In the genomic region with DNA sequence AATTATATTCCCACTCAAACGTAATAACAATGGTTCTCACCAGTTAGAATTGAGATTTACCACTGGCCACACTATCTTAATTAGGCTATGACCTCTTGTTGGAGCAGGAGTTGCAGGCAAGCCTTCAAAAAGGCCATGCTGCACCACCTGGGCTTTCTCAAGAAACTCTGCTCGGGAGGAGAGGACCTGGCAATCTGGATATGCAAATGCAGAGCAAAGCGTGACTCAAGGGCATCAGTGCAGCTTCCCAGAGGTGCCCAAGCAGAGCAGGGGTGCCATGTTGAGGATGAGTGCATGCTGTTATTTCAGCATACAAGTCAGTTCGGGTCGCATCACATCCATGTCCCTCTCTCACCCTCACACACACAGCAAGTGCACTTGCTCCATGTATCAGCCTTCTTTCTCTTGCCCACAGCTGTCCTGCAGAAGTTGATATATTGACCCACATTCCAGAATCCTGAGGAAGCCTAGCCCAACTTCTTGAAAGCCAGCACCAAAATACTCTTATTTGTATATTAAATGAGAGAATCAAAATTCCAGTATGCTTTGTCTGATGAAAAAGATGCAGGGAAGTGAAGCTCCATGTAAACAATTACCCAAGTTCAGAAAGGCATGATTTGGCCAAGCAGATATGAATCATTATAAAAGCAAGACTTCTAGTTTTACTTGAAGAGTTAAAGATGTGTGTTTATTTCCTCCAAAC, we compare ENCODE assay signal across 26 cellular contexts. TPM values are rescaled to one million over a fixed set of nuclear protein-coding genes. Genes with fewer than 3 reads are reported as not detected.
DNase-seq lines count a peak whose midpoint lies in the region; ATAC-seq, FAIRE-seq and TF ChIP-seq lines count a peak whose summit lies in the region.
"Had no signal": no experiment of that assay in that cellular context is flagged by ENCODE, and none has a peak within 500 bp of the region (broad histone marks: within the 10 kb centered on the region; RNA-seq: fewer than 3 reads in every experiment).

No MANE protein-coding gene starts in this region.

- H3K56ac ChIP-seq in H9 (ENCODE audit: insufficient read length, low read depth, low read length) = no peak overlapping the region

- peaks cover 62 to 69% of the 10 kb centered on the region in 2 experiments for H3K4me1 Mint-ChIP-seq in H9
- peaks cover 14% of the 10 kb centered on the region for H3K4me1 Mint-ChIP-seq in mesothelial cell of epicardium

- H3K9me3 ChIP-seq in BLaER1 = peaks cover 4% of the 10 kb centered on the region; the same call in 1 of the 2 replicates
- H3K9me3 ChIP-seq in H9 (ENCODE audit: control insufficient read depth, low read depth, low read length) = no peaks in the 10 kb centered on the region
- no peaks in the 10 kb centered on the region for H3K9me3 ChIP-seq in K562 (replicated peaks; ENCODE audit: control insufficient read depth, insufficient read depth, low read depth, low read length)
- H3K9me3 ChIP-seq: left ventricle myocardium inferior, Peyer's patch, psoas muscle, spleen had no signal

- POLR2A ChIA-PET in K562 (lab: Yijun Ruan, JAX) = interaction anchor here (1.2 to 3.0 kb wide), 4 partner anchors 10 to 25 kb away, joined by 3 to 7 read pairs (median 4); no protein-coding TSS in a partner anchor

- no peak overlapping the region for H4K8ac ChIP-seq in H9 (replicated peaks; ENCODE audit: insufficient read length, low read depth, low read length)

- no peak for FAIRE-seq in K562 (lab: Jason Lieb, UNC)
- FAIRE-seq: frontal cortex, GM12878 had no signal

- H3T11ph ChIP-seq in H9 (ENCODE audit: low read length) = no peak overlapping the region

- H3K27ac ChIP-seq in BLaER1 (no peak overlapping the region), H9 (ENCODE audit: insufficient read length, low read depth, low read length) (no peak overlapping the region), K562 (ENCODE audit: extremely low read depth, low read depth, low read length) (no peak overlapping the region)
- H3K27ac ChIP-seq: left ventricle myocardium inferior, Peyer's patch, psoas muscle had no signal

- H3K9me1 ChIP-seq in K562 (ENCODE audit: control insufficient read depth, insufficient read depth, low read length) = no peaks in the 10 kb centered on the region

- intact Hi-C loops in K562 (cut with micrococcal nuclease) = no loop called here

- no peaks in the 10 kb centered on the region for H3K36me3 ChIP-seq in BLaER1
- H3K36me3 ChIP-seq in K562 (ENCODE audit: control insufficient read depth, insufficient read depth, low read length) = no peaks in the 10 kb centered on the region; the same call in 2 of the 3 replicates
- H3K36me3 ChIP-seq: left ventricle myocardium inferior, Peyer's patch, spleen had no signal

- H3K27me3 Mint-ChIP-seq in H9 (ENCODE audit: low read depth) = no peaks in the 10 kb centered on the region
- H3K27me3 Mint-ChIP-seq in mesothelial cell of epicardium (ENCODE audit: low read depth) = no peaks in the 10 kb centered on the region
- H3K27me3 Mint-ChIP-seq: type B pancreatic cell had no signal

- CTCF ChIA-PET in K562 (lab: Yijun Ruan, JAX; ENCODE audit: low intra/inter-chr PET ratio) = no interaction called here

- H2BK12ac ChIP-seq in H9 (ENCODE audit: insufficient read length, low read depth, low read length) = no peak overlapping the region

- H3K27ac Mint-ChIP-seq in H9 = peak overlapping the region; percentile 14 to 37 (median 25); a peak in 4 of 7 replicates
- H3K27ac Mint-ChIP-seq in mesothelial cell of epicardium = peak overlapping the region; percentile 35
- H3K27ac Mint-ChIP-seq: activated naive CD8-positive, alpha-beta T cell treated with anti-CD3 and anti-CD28 coated beads for 36 hours; effector memory CD8-positive, alpha-beta T cell; GM23338; type B pancreatic cell had no signal

- no peak overlapping the region for H2BK20ac ChIP-seq in H9 (ENCODE audit: low read depth, low read length, poor library complexity, severe bottlenecking)

- H3K79me2 ChIP-seq in H9 (ENCODE audit: insufficient read depth, low read length) (no peaks in the 10 kb centered on the region), K562 (ENCODE audit: control insufficient read depth, insufficient read depth, low read length) (peaks cover 70% of the 10 kb centered on the region)

- H3K9ac ChIP-seq in BLaER1 (no peak overlapping the region), H9 (ENCODE audit: extremely low read depth, insufficient read length, low read length) (no peak overlapping the region), K562 (ENCODE audit: insufficient read depth in 1 of 2, low read depth in 2 of 2, low read length in 2 of 2) (no peak overlapping the region)

- H2BK5ac ChIP-seq in H9 (ENCODE audit: insufficient read length, low read length) = no peak overlapping the region

- no peak for TF ChIP-seq RAD21 in K562 (CRISPR knock-in tag; conservative IDR thresholded peaks at IDR 0.05 in 1 of 2, IDR thresholded peaks at IDR 0.05 in 1 of 2)

- H3K4me3 ChIP-seq in BLaER1 = no peak overlapping the region
- H3K4me3 ChIP-seq in K562 = no peak overlapping the region
- H3K4me3 ChIP-seq: GM12878, GM23338, left ventricle myocardium inferior, Peyer's patch, psoas muscle, spleen had no signal

- no CpG with 5 or more reads among the region's 5 CpGs for WGBS in H9 (ENCODE audit: extremely low coverage, insufficient read length, low lambda C conversion rate)
- 51% methylated on average over 5 of the region's 5 CpGs for WGBS in K562 (ENCODE audit: insufficient coverage, low coverage, missing lambda C conversion rate)

- H3K4me1 ChIP-seq in BLaER1 = peaks cover 48% of the 10 kb centered on the region
- H3K4me1 ChIP-seq in H9 (ENCODE audit: insufficient read depth, low read length) = peaks cover 33% of the 10 kb centered on the region
- peaks cover 7 to 87% of the 10 kb centered on the region in 2 experiments; a peak in 4 of 5 replicates for H3K4me1 ChIP-seq in K562 (replicated peaks in 1 of 2; ENCODE audit: control insufficient read depth in 2 of 2, insufficient read depth in 2 of 2, low read length in 2 of 2)
- H3K4me1 ChIP-seq: Peyer's patch, psoas muscle had no signal

- in situ Hi-C loops in K562 (cut with MboI) = no loop called here

- no peak overlapping the region for H3K4me3 Mint-ChIP-seq in H9
- no peak overlapping the region for H3K4me3 Mint-ChIP-seq in mesothelial cell of epicardium
- H3K4me3 Mint-ChIP-seq: activated CD4-positive, alpha-beta memory T cell treated with anti-CD3 and anti-CD28 coated beads for 36 hours; activated naive CD8-positive, alpha-beta T cell treated with anti-CD3 and anti-CD28 coated beads for 36 hours; activated T-cell treated with anti-CD3 and anti-CD28 coated beads, Interleukin-2, amount 50 U/mL, for 4 hours; CD8-positive, alpha-beta memory T cell; central memory CD8-positive, alpha-beta T cell; effector memory CD8-positive, alpha-beta T cell; GM23338; type B pancreatic cell had no signal

- no peaks in the 10 kb centered on the region for H4K20me1 ChIP-seq in BLaER1
- no peaks in the 10 kb centered on the region for H4K20me1 ChIP-seq in H9 (ENCODE audit: control insufficient read depth, insufficient read depth, insufficient read length)
- H4K20me1 ChIP-seq in K562 (replicated peaks; ENCODE audit: control insufficient read depth, insufficient read depth, low read length) = no peaks in the 10 kb centered on the region

- H4K5ac ChIP-seq in H9 (ENCODE audit: insufficient read length, low read depth, low read length) = no peak overlapping the region

- DNase-seq in H9 (no peak), K562 (ENCODE audit: extremely low read depth in 1 of 4, low spot score in 3 of 4) (no peak), mesothelial cell of epicardium (ENCODE audit: low spot score in 2 of 2, unreplicated experiment in 2 of 2) (no peak), C1 segment of cervical spinal cord (lab: John Stamatoyannopoulos, UW) (no peak)
- DNase-seq: activated CD4-positive, alpha-beta memory T cell treated with anti-CD3 and anti-CD28 coated beads for 36 hours; activated naive CD8-positive, alpha-beta T cell treated with anti-CD3 and anti-CD28 coated beads for 36 hours; activated T-cell treated with anti-CD3 and anti-CD28 coated beads, Interleukin-2, amount 50 U/mL, for 4 hours; CD8-positive, alpha-beta memory T cell; effector memory CD8-positive, alpha-beta T cell; left ventricle myocardium inferior; naive thymus-derived CD4-positive, alpha-beta T cell; NCI-H2029 treated with DMSO at 0.1 percent for 48 hours; NCI-H526; Peyer's patch; psoas muscle; spleen had no signal

- no peak overlapping the region for H3K23ac ChIP-seq in H9 (ENCODE audit: insufficient read length, low read depth, low read length)

- no peak overlapping the region for H4K91ac ChIP-seq in H9 (ENCODE audit: insufficient read length, low read depth, low read length)

- no peak overlapping the region for H3K4ac ChIP-seq in H9 (ENCODE audit: low read depth, low read length)

- H3K36me3 Mint-ChIP-seq in H9 (ENCODE audit: insufficient read depth in 1 of 3, low read depth in 3 of 3) (peaks cover 0 to 8% (median 0%) of the 10 kb centered on the region in 3 experiments; a peak in 2 of 7 replicates), mesothelial cell of epicardium (peaks cover 1% of the 10 kb centered on the region)
- H3K36me3 Mint-ChIP-seq: activated CD4-positive, alpha-beta memory T cell treated with anti-CD3 and anti-CD28 coated beads for 36 hours; type B pancreatic cell had no signal

- H3K18ac ChIP-seq in H9 (ENCODE audit: insufficient read length, low read depth, low read length) = no peak overlapping the region

- H2AFZ ChIP-seq in H9 (ENCODE audit: low read length) (no peak overlapping the region), K562 (ENCODE audit: low read depth, low read length) (no peak overlapping the region)
- H2AFZ ChIP-seq: GM23338 had no signal

- peak overlapping the region; percentile 2 for H2AK5ac ChIP-seq in H9 (ENCODE audit: insufficient read length, low read length)

- H2BK120ac ChIP-seq in H9 (ENCODE audit: low read depth, low read length, poor library complexity, severe bottlenecking) = no peak overlapping the region

- H3K23me2 ChIP-seq in H9 (ENCODE audit: insufficient read length, low read depth, low read length, poor library complexity, severe bottlenecking) = no peaks in the 10 kb centered on the region

- no peak for TF ChIP-seq EP300 in K562 (IDR thresholded peaks at IDR 0.05; ENCODE audit: low read length)

- no peak overlapping the region for H2BK15ac ChIP-seq in H9 (ENCODE audit: low read depth, low read length)

- BruUV-seq in K562 (replicated peaks; lab: Mats Ljungman, UMichigan) = no TSS peak

- H3K27me3 ChIP-seq in BLaER1 (no peaks in the 10 kb centered on the region), H9 (ENCODE audit: insufficient read depth, low read length) (no peaks in the 10 kb centered on the region), K562 (ENCODE audit: control insufficient read depth in 2 of 2, insufficient read depth in 2 of 2, low read length in 2 of 2) (no peaks in the 10 kb centered on the region)
- H3K27me3 ChIP-seq: Peyer's patch, spleen had no signal

- no peaks in the 10 kb centered on the region for H3K79me1 ChIP-seq in H9 (ENCODE audit: insufficient read depth, low read depth, low read length, poor library complexity, severe bottlenecking)

- ATAC-seq in K562 (no peak), HG02623 (IDR thresholded peaks at IDR 0.05; ENCODE audit: unreplicated experiment) (no peak), GM21515 (IDR thresholded peaks at IDR 0.05; ENCODE audit: unreplicated experiment) (no peak), GM21825 (IDR thresholded peaks at IDR 0.05; ENCODE audit: unreplicated experiment) (no peak)
- ATAC-seq: activated T-cell treated with anti-CD3 and anti-CD28 coated beads, Interleukin-2, amount 50 U/mL, for 4 hours; effector memory CD8-positive, alpha-beta T cell; GM12878; GM23338; naive thymus-derived CD4-positive, alpha-beta T cell; psoas muscle; SK-N-SH treated with all-trans-retinoic acid at 6 μM for 48 hours had no signal

- no peak for TF ChIP-seq POLR2A in K562 (conservative IDR thresholded peaks at IDR 0.05)

- peak overlapping the region; percentile 61 for H3K4me2 ChIP-seq in BLaER1
- H3K4me2 ChIP-seq in H9 (ENCODE audit: insufficient read depth, insufficient read length, low read length) = no peak overlapping the region
- H3K4me2 ChIP-seq in K562 (ENCODE audit: insufficient read depth, low read length) = no peak overlapping the region
- H3K4me2 ChIP-seq: GM23338 had no signal

- no peak for TF ChIP-seq CTCF in H9 (conservative IDR thresholded peaks at IDR 0.05)
- no peak for TF ChIP-seq CTCF in K562 (IDR thresholded peaks at IDR 0.05 in 2 of 3, conservative IDR thresholded peaks at IDR 0.05 in 1 of 3; ENCODE audit: insufficient read depth in 2 of 3, low read depth in 1 of 3, low read length in 3 of 3)
- no peak for TF ChIP-seq CTCF in mesothelial cell of epicardium (IDR thresholded peaks at IDR 0.05; ENCODE audit: unreplicated experiment)

- peak overlapping the region; percentile 8; the same call in 1 of the 2 replicates for H3K14ac ChIP-seq in H9 (ENCODE audit: insufficient read depth, low read length)

- H3K9me3 Mint-ChIP-seq in H9 = peaks cover 0 to 6% of the 10 kb centered on the region in 2 experiments; a peak in 3 of 5 replicates
- H3K9me3 Mint-ChIP-seq in mesothelial cell of epicardium = peaks cover 13% of the 10 kb centered on the region
- H3K9me3 Mint-ChIP-seq: activated CD4-positive, alpha-beta memory T cell treated with anti-CD3 and anti-CD28 coated beads for 36 hours; activated T-cell treated with anti-CD3 and anti-CD28 coated beads, Interleukin-2, amount 50 U/mL, for 4 hours; central memory CD8-positive, alpha-beta T cell; effector memory CD8-positive, alpha-beta T cell; GM23338 had no signal

RNA-seq across cellular contexts. Expression of a gene that starts 55.7 kb away (rescaled TPM):
- total RNA-seq in H9 (2021) (0.44 and 0.85 TPM in 2 replicates), K562 (2014; rRNA removed) (1.1 and 1.2 TPM in 2 replicates), K562 (2014; rRNA removed; fragmentation: Illumina TruSeq; extraction: Trizol) (1.3 and 1.5 TPM in 2 replicates), K562 (2015; rRNA removed; fragmentation: Illumina TruSeq; extraction: Trizol) (0.68 and 0.76 TPM in 2 replicates), K562 (2021) (0.94 and 1.5 TPM in 2 replicates), mesothelial cell of epicardium (1.1 to 1.7 TPM (median 1.4 TPM) in 3 replicates)
- 5.2 and 5.4 TPM in 2 replicates for total RNA-seq in K562 (2011; cell fraction: chromatin; rRNA removed; ENCODE audit: low replicate concordance)
- total RNA-seq in K562 (2011; cell fraction: nucleolus; rRNA removed) = 2.2 and 6.7 TPM in 2 replicates
- 1.9 and 7.3 TPM in 2 replicates for total RNA-seq in K562 (2011; cell fraction: nucleoplasm; rRNA removed)
- polyA plus RNA-seq in K562 (2011; rRNA removed) (1.2 and 1.6 TPM in 2 replicates), K562 (2014; fragmentation: Illumina TruSeq; extraction: Trizol) (2.0 and 2.2 TPM in 2 replicates), K562 (2014; fragmentation: Nextera tagmentation; extraction: Ambion mirVana) (1 to 10 TPM; 1.5 to 2.9 TPM), K562 (2014; rRNA removed) (1.2 and 2.2 TPM in 2 replicates)
- polyA plus RNA-seq in K562 (2011; cell fraction: cytosol; rRNA removed) = 0.48 and 0.63 TPM in 2 replicates
- 3.0 and 4.2 TPM in 2 replicates for polyA plus RNA-seq in K562 (2011; cell fraction: nucleus; rRNA removed)
- 1.1 and 2.5 TPM in 2 replicates for polyA plus RNA-seq in K562 (2012)
- 0.57 and 1.1 TPM in 2 replicates for polyA minus RNA-seq in K562 (2011; rRNA and poly(A)+ RNA removed)
- polyA minus RNA-seq in K562 (2011; cell fraction: cytosol; rRNA and poly(A)+ RNA removed) = 1.4 and 1.5 TPM in 2 replicates
- 2.4 TPM in 2 replicates for polyA minus RNA-seq in K562 (2011; cell fraction: nucleus; rRNA and poly(A)+ RNA removed)
- total RNA-seq: frontal cortex, GM12878, GM23338 had no signal
- polyA plus RNA-seq: CD8-positive, alpha-beta memory T cell; GM12878 had no signal
